In the genomic region with DNA sequence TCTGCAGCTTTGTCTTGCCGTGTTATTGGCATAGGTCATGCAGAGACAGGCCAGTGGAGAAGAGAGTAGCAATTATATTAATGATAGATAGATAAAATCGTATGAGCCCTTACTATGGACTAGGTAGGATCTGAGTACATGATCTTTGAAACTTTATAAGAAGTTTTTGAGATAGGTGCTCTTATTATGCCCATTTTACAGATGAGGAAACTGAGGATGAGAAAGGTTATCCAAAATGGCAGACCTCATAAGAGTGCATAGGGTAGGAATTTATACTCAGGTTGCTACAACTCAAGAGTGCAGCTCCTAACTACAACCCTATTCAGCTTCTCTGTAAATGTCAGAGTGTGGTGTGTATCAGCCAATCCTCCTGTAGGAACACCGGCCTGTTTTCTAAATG, we compare ENCODE assay signal across 32 cellular contexts.
"Had no signal": no experiment of that assay in that cellular context is flagged by ENCODE, and none has a peak within 500 bp of the region (broad histone marks: within the 10 kb centered on the region; RNA-seq: fewer than 3 reads in every experiment).

No MANE protein-coding gene starts in this region.

- H3K36me3 Mint-ChIP-seq: activated CD8-positive, alpha-beta memory T cell treated with anti-CD3 and anti-CD28 coated beads, Interleukin-2, amount 10 ng/mL, durations not matched to agents 7 days and 5 days; activated naive CD8-positive, alpha-beta T cell; mesothelial cell of epicardium; naive B cell; stimulated activated memory B cell treated with anti-CD40 and anti-IgM and Interleukin-4, amounts not matched to agents 10 μg/mL and 1 μg/mL and 100 μg/mL, for 72 hours; type B pancreatic cell had no signal

- DNase-seq: activated CD4-positive, alpha-beta T cell treated with anti-CD3 and anti-CD28 coated beads, Interleukin-2, amount 10 ng/mL, durations not matched to agents 7 days and 5 days; activated CD4-positive, CD25-positive, alpha-beta regulatory T cell treated with anti-CD3 and anti-CD28 coated beads, Interleukin-2, amount 50 U/mL, for 72 hours; activated CD8-positive, alpha-beta memory T cell treated with anti-CD3 and anti-CD28 coated beads, Interleukin-2, amount 10 ng/mL, durations not matched to agents 7 days and 5 days; activated effector memory CD4-positive, alpha-beta T cell treated with Interleukin-2 at 50 U/mL for 16 hours; activated naive CD4-positive, alpha-beta T cell treated with Interleukin-2 at 50 U/mL for 16 hours; anterior cingulate cortex; dorsolateral prefrontal cortex; effector memory CD8-positive, alpha-beta T cell; hippocampal formation; kidney; left colon; naive B cell; nephron progenitor cell; psoas muscle; sigmoid colon; small intestine; stimulated activated CD4-positive, alpha-beta T cell treated with anti-CD3 and anti-CD28 coated beads, Interleukin-4, amount 100 ng/mL, for 24 hours; stimulated activated naive CD8-positive, alpha-beta T cell treated with anti-CD3 and anti-CD28 coated beads, Interleukin-15, amount 100 ng/mL, for 72 hours; substantia nigra; T-helper 9 cell; uterus had no signal

- H3K4me3 ChIP-seq: body of pancreas, cardiac muscle cell, coronary artery, dorsolateral prefrontal cortex, psoas muscle, sigmoid colon, uterus had no signal

- H3K79me2 ChIP-seq: parathyroid adenoma had no signal

- H3K27me3 ChIP-seq: body of pancreas, cardiac muscle cell, sigmoid colon, uterus had no signal

- H3K4me1 ChIP-seq: body of pancreas, parathyroid adenoma, psoas muscle, sigmoid colon, uterus had no signal

- ATAC-seq: body of pancreas; effector memory CD8-positive, alpha-beta T cell; left colon; psoas muscle; stimulated activated memory B cell treated with anti-CD40 and anti-IgM and Interleukin-4, amounts not matched to agents 10 μg/mL and 1 μg/mL and 100 μg/mL, for 72 hours had no signal

- H3K4me3 Mint-ChIP-seq: activated CD4-positive, alpha-beta T cell treated with anti-CD3 and anti-CD28 coated beads, Interleukin-2, amount 10 ng/mL, durations not matched to agents 7 days and 5 days; activated CD8-positive, alpha-beta memory T cell treated with anti-CD3 and anti-CD28 coated beads, Interleukin-2, amount 10 ng/mL, durations not matched to agents 7 days and 5 days; activated CD8-positive, alpha-beta T cell treated with anti-CD3 and anti-CD28 coated beads for 36 hours; activated naive CD8-positive, alpha-beta T cell; effector memory CD8-positive, alpha-beta T cell; mesothelial cell of epicardium; naive B cell; nephron progenitor cell; stimulated activated memory B cell treated with anti-CD40 and anti-IgM and Interleukin-4, amounts not matched to agents 10 μg/mL and 1 μg/mL and 100 μg/mL, for 72 hours; stimulated activated naive CD8-positive, alpha-beta T cell treated with anti-CD3 and anti-CD28 coated beads, Interleukin-15, amount 100 ng/mL, for 72 hours; T-helper 1 cell treated with Interleukin-12 subunit alpha and Interleukin-12 subunit beta and Interleukin-4 antibody, amounts not matched to agents 30 μg/mL and 1 μg/mL, for 36 hours; type B pancreatic cell had no signal

- H2AFZ ChIP-seq: parathyroid adenoma had no signal

- H3K4me1 Mint-ChIP-seq: activated CD4-positive, alpha-beta T cell treated with anti-CD3 and anti-CD28 coated beads, Interleukin-2, amount 10 ng/mL, durations not matched to agents 7 days and 5 days; mesothelial cell of epicardium; naive B cell; nephron progenitor cell; stimulated activated memory B cell treated with anti-CD40 and anti-IgM and Interleukin-4, amounts not matched to agents 10 μg/mL and 1 μg/mL and 100 μg/mL, for 72 hours had no signal

- H3K9me3 ChIP-seq: body of pancreas, psoas muscle, sigmoid colon, uterus had no signal

- H3K9me3 Mint-ChIP-seq: activated CD4-positive, alpha-beta T cell treated with anti-CD3 and anti-CD28 coated beads, Interleukin-2, amount 10 ng/mL, durations not matched to agents 7 days and 5 days; activated CD8-positive, alpha-beta T cell treated with anti-CD3 and anti-CD28 coated beads for 36 hours; effector memory CD8-positive, alpha-beta T cell; mesothelial cell of epicardium; nephron progenitor cell; stimulated activated naive CD8-positive, alpha-beta T cell treated with anti-CD3 and anti-CD28 coated beads, Interleukin-15, amount 100 ng/mL, for 72 hours; T-helper 1 cell treated with Interleukin-12 subunit alpha and Interleukin-12 subunit beta and Interleukin-4 antibody, amounts not matched to agents 30 μg/mL and 1 μg/mL, for 36 hours had no signal

- H3K27ac ChIP-seq: body of pancreas, cardiac muscle cell, coronary artery, dorsolateral prefrontal cortex, parathyroid adenoma, psoas muscle, sigmoid colon, uterus had no signal

- FAIRE-seq: kidney, small intestine, TTC549 had no signal

- H3K27me3 Mint-ChIP-seq: activated CD8-positive, alpha-beta memory T cell treated with anti-CD3 and anti-CD28 coated beads, Interleukin-2, amount 10 ng/mL, durations not matched to agents 7 days and 5 days had no signal

- H3K27ac Mint-ChIP-seq: activated CD4-positive, alpha-beta T cell treated with anti-CD3 and anti-CD28 coated beads, Interleukin-2, amount 10 ng/mL, durations not matched to agents 7 days and 5 days; activated CD8-positive, alpha-beta memory T cell treated with anti-CD3 and anti-CD28 coated beads, Interleukin-2, amount 10 ng/mL, durations not matched to agents 7 days and 5 days; activated CD8-positive, alpha-beta T cell treated with anti-CD3 and anti-CD28 coated beads for 36 hours; activated naive CD8-positive, alpha-beta T cell; effector memory CD8-positive, alpha-beta T cell; mesothelial cell of epicardium; naive B cell; nephron progenitor cell; stimulated activated memory B cell treated with anti-CD40 and anti-IgM and Interleukin-4, amounts not matched to agents 10 μg/mL and 1 μg/mL and 100 μg/mL, for 72 hours; T-helper 1 cell treated with Interleukin-12 subunit alpha and Interleukin-12 subunit beta and Interleukin-4 antibody, amounts not matched to agents 30 μg/mL and 1 μg/mL, for 36 hours; type B pancreatic cell had no signal

- H3K9ac ChIP-seq: parathyroid adenoma had no signal

- H3K36me3 ChIP-seq: cardiac muscle cell, sigmoid colon, uterus had no signal
